8 cellular contexts compared by ENCODE assay signal in genomic region chr5:923473-923873, GRCh38. TPM values are rescaled to one million over a fixed set of nuclear protein-coding genes. Genes with fewer than 3 reads are reported as not detected.
DNase-seq lines count a peak whose midpoint lies in the region; ATAC-seq and TF ChIP-seq lines count a peak whose summit lies in the region.

No MANE protein-coding gene starts in this region.

- DNase-seq in DMS114 treated with DMSO at 0.1 percent for 48 hours (lab: John Stamatoyannopoulos, UW; ENCODE audit: unreplicated experiment) (peak; percentile 41), MV-4-11 (lab: John Stamatoyannopoulos, UW) (peak; percentile 79), SKM-1 treated with dmso at 0.1 percent for 144 hours (lab: John Stamatoyannopoulos, UW; ENCODE audit: unreplicated experiment) (peak; percentile 48), heart left ventricle (peak; percentile 78 to 89 (median 84)), retinal pigment epithelial cell (ENCODE audit: low read depth) (no peak), middle frontal gyrus (ENCODE audit: extremely low spot score, low spot score) (no peak)
- peak; percentile 77 for DNase-seq in activated naive CD4-positive, alpha-beta T cell treated with anti-CD3 and anti-CD28 coated beads, Interleukin-2, amount 50 U/mL, for 16 hours

- WGBS in heart left ventricle, 4 donors, result 10 to 16% (median 15%) methylated on average over 14 of the region's 14 CpGs

- intact Hi-C loops in heart left ventricle (cut with DNase I), result loop anchor here in 9 of 10 donors (1.0 to 10.0 kb wide), 8 partner anchors 81 to 724 kb away; partner anchors contain the start of gene NKD2 (in 2 of the 9)

- peaks cover 0 to 16% (median 8%) of the 10 kb centered on the region in 12 donors for H3K4me1 ChIP-seq in heart left ventricle

- no peak for TF ChIP-seq POLR2A in heart left ventricle (IDR thresholded peaks at IDR 0.05)

- H3K27ac ChIP-seq in heart left ventricle, result no peak overlapping the region

- H3K4me3 ChIP-seq in heart left ventricle (no peak overlapping the region), retinal pigment epithelial cell (ENCODE audit: low read length) (no peak overlapping the region)

- H3K36me3 ChIP-seq in heart left ventricle, result no peaks in the 10 kb centered on the region

- peaks cover 0 to 5% (median 0%) of the 10 kb centered on the region in 12 donors for H3K9me3 ChIP-seq in heart left ventricle

- peak; percentile 83 for ATAC-seq in GM21737 (IDR thresholded peaks at IDR 0.05; ENCODE audit: unreplicated experiment)
- ATAC-seq in heart left ventricle, result peak; percentile 78 to 93 (median 92)

- TF ChIP-seq CTCF in heart left ventricle (IDR thresholded peaks at IDR 0.05), result peak; percentile 70 to 91 (median 86)
- TF ChIP-seq CTCF in retinal pigment epithelial cell (conservative IDR thresholded peaks at IDR 0.05; ENCODE audit: low read depth, low read length), result peak; percentile 91

- H3K27me3 ChIP-seq in heart left ventricle, result peaks cover 0 to 29% (median 6%) of the 10 kb centered on the region in 9 donors

RNA-seq across cellular contexts. Expression of gene TRIP13, which starts 30.8 kb away (rescaled TPM):
- total RNA-seq in heart left ventricle, result 1 to 10 TPM in 2 of 9 donors, under 1 TPM in 7; 0.31 to 4.2 (median 0.49) TPM
- polyA plus RNA-seq in heart left ventricle, result 1 to 10 TPM in 1 of 2 donors, under 1 TPM in 1; 0.19 to 1.8 TPM

RNA-seq across cellular contexts. Expression of gene BRD9, which starts 30.9 kb away (rescaled TPM):
- total RNA-seq in heart left ventricle, result 10 to 100 TPM; 17.9 to 32.1 (median 23.9) TPM
- polyA plus RNA-seq in heart left ventricle, result 10 to 100 TPM; 17.5 to 19.5 TPM

Comparison
In these comparisons a context has a peak if more than half of its experiments do, and no peak if none do; other contexts are left out.
1. DNase-seq: peak in DMS114 treated with DMSO at 0.1 percent for 48 hours (single experiment), MV-4-11 (single experiment), SKM-1 treated with dmso at 0.1 percent for 144 hours (single experiment), activated naive CD4-positive, alpha-beta T cell treated with anti-CD3 and anti-CD28 coated beads, Interleukin-2, amount 50 U/mL, for 16 hours (single experiment) and heart left ventricle (5 of 5); none in retinal pigment epithelial cell (single experiment) and middle frontal gyrus (single experiment).